1 cellular context compared by ENCODE assay signal in the genomic region with DNA sequence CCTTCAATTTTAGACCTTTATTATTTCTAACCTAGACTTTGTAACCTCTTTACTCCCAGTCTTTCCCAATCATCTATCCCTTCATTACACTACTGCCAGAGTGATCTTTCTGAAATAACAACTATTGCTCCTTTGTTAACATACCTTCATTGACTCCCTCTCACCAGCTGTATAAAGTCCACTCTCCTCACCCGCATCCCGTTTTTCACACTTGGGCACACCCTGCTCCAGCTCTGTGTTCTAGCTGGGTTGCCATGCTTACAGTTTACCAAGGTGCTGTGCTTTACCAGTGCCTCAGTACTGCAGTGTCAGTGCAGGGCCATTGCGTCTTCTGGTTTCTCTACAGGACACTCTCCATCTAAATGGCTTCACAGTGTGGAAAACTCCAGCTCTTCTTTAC.
TF ChIP-seq lines count a peak whose summit lies in the region.

No MANE protein-coding gene starts in this region.

TF ChIP-seq in K562, 482 proteins besides CTCF, POLR2A, EP300 and RAD21:
- TF ChIP-seq MTA3 (IDR thresholded peaks at IDR 0.05; ENCODE audit: borderline replicate concordance) (0 out of 2 replicates have a peak, but pooled peaks have one; percentile 30), ZKSCAN8 (CRISPR knock-in tag; IDR thresholded peaks at IDR 0.05) (no peak)
TF ChIP-seq in K562: peak in this region for 1.
